8 cellular contexts compared by ENCODE assay signal in the genomic region with DNA sequence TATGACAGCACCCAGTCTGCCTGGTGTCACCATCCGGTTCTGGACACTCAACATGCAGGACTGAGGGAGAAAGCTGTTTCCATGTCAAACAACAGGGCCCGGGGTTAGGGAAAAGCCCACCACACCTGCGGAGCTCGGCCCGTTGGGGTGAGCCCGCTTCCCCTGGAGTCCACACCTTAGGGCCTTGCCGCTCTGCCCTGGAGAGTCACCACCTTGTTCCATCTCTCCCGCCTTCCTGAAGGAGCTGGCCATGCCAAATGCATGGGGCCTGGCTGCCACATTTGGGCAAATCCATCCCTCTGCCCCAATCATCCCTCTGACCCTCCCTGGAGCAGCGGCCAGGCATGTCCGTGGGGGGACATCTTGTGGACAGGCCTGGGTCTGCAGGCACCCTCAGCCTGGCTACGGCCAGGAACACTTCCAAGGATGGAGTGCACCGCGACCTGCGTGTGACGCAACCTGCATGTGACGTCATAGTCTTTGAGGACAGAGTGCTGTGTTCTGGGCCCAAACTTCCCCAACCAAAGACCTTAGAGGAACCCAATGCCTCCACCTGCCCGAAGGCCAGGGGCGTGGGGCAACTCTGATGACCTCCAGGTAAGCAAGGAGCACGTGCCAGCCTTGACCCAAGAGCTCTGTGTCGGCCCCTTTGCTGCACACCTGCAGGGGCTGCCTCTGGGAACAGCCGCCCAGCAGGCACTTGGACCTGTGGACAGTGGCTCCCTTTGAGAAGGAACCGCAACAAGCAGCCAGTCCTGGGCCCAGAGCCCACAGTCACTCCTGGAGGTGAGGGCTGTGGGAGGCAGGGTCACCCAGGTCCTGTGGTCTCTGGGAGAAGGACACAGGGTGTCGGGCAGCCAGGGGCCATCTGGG. TPM values are rescaled to one million over a fixed set of nuclear protein-coding genes. Genes with fewer than 3 reads are reported as not detected.
DNase-seq lines count a peak whose midpoint lies in the region; ATAC-seq and TF ChIP-seq lines count a peak whose summit lies in the region.

No MANE protein-coding gene starts in this region.

- H3K4me2 ChIP-seq in DND-41 (ENCODE audit: insufficient read depth, low read length) = peak overlapping the region; percentile 95

- DNase-seq in DND-41 (no peak), LHCN-M2 (ENCODE audit: low read depth) (peak; percentile 58), astrocyte of the cerebellum (ENCODE audit: low read depth) (peak; percentile 27), iris pigment epithelial cell (ENCODE audit: low read depth) (peak; percentile 65), thoracic aorta (ENCODE audit: low spot score) (no peak), HK-2 (ENCODE audit: unreplicated experiment) (no peak)

- ATAC-seq in DND-41 (ENCODE audit: insufficient read depth, low read depth) (no peak), thoracic aorta (ENCODE audit: insufficient number of reproducible peaks, low FRiP score, low read depth) (no peak), HG03196 (IDR thresholded peaks at IDR 0.05; ENCODE audit: unreplicated experiment) (no peak), GM19463 (IDR thresholded peaks at IDR 0.05; ENCODE audit: unreplicated experiment) (no peak)

- H4K20me1 ChIP-seq in DND-41 (ENCODE audit: insufficient read depth, low read length) = peaks cover 56% of the 10 kb centered on the region

- H3K36me3 ChIP-seq in DND-41 (ENCODE audit: insufficient read depth, low read length) = peaks cover 44% of the 10 kb centered on the region
- H3K36me3 ChIP-seq in thoracic aorta = no peaks in the 10 kb centered on the region

- peak overlapping the region; percentile 98 for H3K9ac ChIP-seq in DND-41 (ENCODE audit: low read depth, low read length)

- no peak overlapping the region for H2AFZ ChIP-seq in DND-41 (ENCODE audit: low read depth, low read length)

- TF ChIP-seq CTCF in DND-41 (IDR thresholded peaks at IDR 0.05; ENCODE audit: borderline replicate concordance, extremely low read depth, low read length, poor library complexity, severe bottlenecking) = peak; percentile 41
- peak; percentile 74 for TF ChIP-seq CTCF in astrocyte of the cerebellum (IDR thresholded peaks at IDR 0.05; ENCODE audit: low read depth, low read length, missing control alignments)
- TF ChIP-seq CTCF in thoracic aorta (IDR thresholded peaks at IDR 0.05) = peak; percentile 58

- H3K4me1 ChIP-seq in DND-41 (ENCODE audit: insufficient read depth, low read length) = peaks cover 45% of the 10 kb centered on the region
- H3K4me1 ChIP-seq in thoracic aorta (ENCODE audit: control insufficient read depth in 1 of 2, low read depth in 2 of 2) = peaks cover 12 to 23% of the 10 kb centered on the region in 2 donors

- H3K9me3 ChIP-seq in DND-41 (ENCODE audit: insufficient read depth, low read length, severe bottlenecking) = no peaks in the 10 kb centered on the region
- no peaks in the 10 kb centered on the region for H3K9me3 ChIP-seq in thoracic aorta

- H3K27me3 ChIP-seq in DND-41 (ENCODE audit: insufficient read depth, low read length, poor library complexity) (no peaks in the 10 kb centered on the region), thoracic aorta (replicated peaks; ENCODE audit: insufficient read depth) (no peaks in the 10 kb centered on the region)

- in situ Hi-C loops in astrocyte of the cerebellum (cut with HindIII; ENCODE audit: low sequenced_read_pairs) = no loop called here

- peaks cover 40% of the 10 kb centered on the region for H3K79me2 ChIP-seq in DND-41 (ENCODE audit: insufficient read depth, low read length)

- peak overlapping the region; percentile 89 to 96; a peak in 3 of 4 replicates for H3K4me3 ChIP-seq in DND-41 (ENCODE audit: low read depth in 1 of 2, low read length in 2 of 2)
- H3K4me3 ChIP-seq in astrocyte of the cerebellum (ENCODE audit: low read depth, low read length) = no peak overlapping the region
- peak overlapping the region; percentile 83 for H3K4me3 ChIP-seq in thoracic aorta

- H3K27ac ChIP-seq in DND-41 (ENCODE audit: low read length) = no peak overlapping the region
- H3K27ac ChIP-seq in thoracic aorta = no peak overlapping the region

RNA-seq across cellular contexts. Expression of a gene that starts 1.7 kb away (rescaled TPM):
- 7.0 and 7.2 TPM in 2 replicates for total RNA-seq in LHCN-M2 (2014; rRNA removed)
- 4.9 TPM for polyA plus RNA-seq in LHCN-M2 (2012)
- 1 to 10 TPM; 2.1 to 9.2 TPM for total RNA-seq in thoracic aorta

RNA-seq across cellular contexts. Expression of a gene that starts 18.4 kb away (rescaled TPM):
- total RNA-seq in LHCN-M2 (2014; rRNA removed) (1,447 and 2,174 TPM in 2 replicates), thoracic aorta (1,000 to 10,000 TPM; 1,025 to 2,724 TPM)
- 3,622 TPM for polyA plus RNA-seq in LHCN-M2 (2012)

RNA-seq across cellular contexts. Expression of a gene that starts 22.0 kb away (rescaled TPM):
- not detected in 2 replicates for total RNA-seq in LHCN-M2 (2014; rRNA removed)
- polyA plus RNA-seq in LHCN-M2 (2012) = not detected
- total RNA-seq in thoracic aorta = not detected

RNA-seq across cellular contexts. Expression of a gene that starts 38.2 kb away (rescaled TPM):
- total RNA-seq in LHCN-M2 (2014; rRNA removed) = 7.2 and 29.2 TPM in 2 replicates
- 1.5 TPM for polyA plus RNA-seq in LHCN-M2 (2012)
- 100 to 1,000 TPM; 289 to 333 TPM for total RNA-seq in thoracic aorta

Comparison
In these comparisons a context has a peak if more than half of its experiments do, and no peak if none do; other contexts are left out.
1. DNase-seq: peak in LHCN-M2 (single experiment), astrocyte of the cerebellum (single experiment) and iris pigment epithelial cell (single experiment); none in DND-41 (single experiment), thoracic aorta (single experiment) and HK-2 (single experiment).
2. Peak in every context shown above with its lines, with median percentiles within 50 percentile points of each other: CTCF ChIP-seq.